1 cellular context compared by ENCODE assay signal in genomic region chr22:25178873-25179631, GRCh38.
A peak's percentile ranks its signal among the peaks of the same experiment; 100 is the strongest.
TF ChIP-seq lines count a peak whose summit lies in the region.

No MANE protein-coding gene starts in this region.

TF ChIP-seq in H1, 55 proteins besides CTCF, POLR2A, EP300 and RAD21:
- TF ChIP-seq E2F6 (IDR thresholded peaks at IDR 0.05) = peak; percentile 85
- TF ChIP-seq MAX (IDR thresholded peaks at IDR 0.05) = peak; percentile 94
- TF ChIP-seq TAF1 (IDR thresholded peaks at IDR 0.05; ENCODE audit: low read depth, low read length) = 0 out of 2 replicates have a peak, but pooled peaks have one; percentile 36
- peak; percentile 35; the same call in 1 of the 2 replicates for TF ChIP-seq GABPA (IDR thresholded peaks at IDR 0.05; ENCODE audit: borderline replicate concordance, insufficient read depth, low read length)
- TF ChIP-seq BACH1 (IDR thresholded peaks at IDR 0.05; ENCODE audit: low read length) = 0 out of 2 replicates have a peak, but pooled peaks have one; percentile 23
- peak; percentile 22; the same call in 1 of the 2 replicates for TF ChIP-seq NRF1 (IDR thresholded peaks at IDR 0.05; ENCODE audit: low read depth, low read length)
- 0 out of 2 replicates have a peak, but pooled peaks have one; percentile 49 for TF ChIP-seq YY1 (IDR thresholded peaks at IDR 0.05; ENCODE audit: low read depth, low read length)
- 0 out of 2 replicates have a peak, but pooled peaks have one; percentile 41 for TF ChIP-seq TCF12 (IDR thresholded peaks at IDR 0.05; ENCODE audit: low read depth, low read length)
- peak; percentile 66; the same call in 1 of the 2 replicates for TF ChIP-seq TEAD4 (IDR thresholded peaks at IDR 0.05; ENCODE audit: low read depth, low read length)
